24 cellular contexts compared by ENCODE assay signal in genomic region chr10:126233721-126234120, GRCh38.
"Had no signal": no experiment of that assay in that cellular context is flagged by ENCODE, and none has a peak within 500 bp of the region (broad histone marks: within the 10 kb centered on the region; RNA-seq: fewer than 3 reads in every experiment).

No MANE protein-coding gene starts in this region.

- H3K27ac ChIP-seq: breast epithelium, KMS-11, PC-9 had no signal

- H3K9me3 ChIP-seq: breast epithelium had no signal

- H3K27me3 ChIP-seq: breast epithelium had no signal

- H2AFZ ChIP-seq: PC-9 had no signal

- ATAC-seq: activated CD8-positive, alpha-beta T cell treated with anti-CD3 and anti-CD28 coated beads, Interleukin-2, amount 10 ng/mL, durations not matched to agents 7 days and 5 days; T-helper 17 cell; WTC11 had no signal

- H3K4me3 ChIP-seq: breast epithelium, PC-9 had no signal

- H3K36me3 Mint-ChIP-seq: activated naive CD8-positive, alpha-beta T cell treated with anti-CD3 and anti-CD28 coated beads for 36 hours; WTC11 had no signal

- H3K4me3 Mint-ChIP-seq: activated CD8-positive, alpha-beta T cell treated with anti-CD3 and anti-CD28 coated beads, Interleukin-2, amount 10 ng/mL, durations not matched to agents 7 days and 5 days; activated naive CD8-positive, alpha-beta T cell treated with anti-CD3 and anti-CD28 coated beads for 36 hours; activated T-helper 1 cell treated with anti-CD3 and anti-CD28 coated beads, Interleukin-12 subunit alpha, Interleukin-12 subunit beta, Interleukin-2, Interleukin-4 antibody, amounts not matched to agents 30 ng/mL and 10 ng/mL and 1 ng/mL, durations not matched to agents 14 hours and 24 hours and 36 hours; T-helper 17 cell; WTC11 had no signal

- H3K4me1 ChIP-seq: breast epithelium had no signal

- H3K27me3 Mint-ChIP-seq: T-helper 17 cell had no signal

- H3K9me3 Mint-ChIP-seq: WTC11 had no signal

- H3K4me1 Mint-ChIP-seq: activated naive CD8-positive, alpha-beta T cell treated with anti-CD3 and anti-CD28 coated beads for 36 hours had no signal

- H3K36me3 ChIP-seq: breast epithelium had no signal

- H3K4me2 ChIP-seq: KMS-11, PC-9 had no signal

- DNase-seq: activated CD4-positive, alpha-beta T cell treated with anti-CD3 and anti-CD28 coated beads for 48 hours; activated CD4-positive, alpha-beta T cell treated with anti-CD3 and anti-CD28 coated beads, Interleukin-2, amount 50 U/mL, for 4 hours; activated CD4-positive, CD25-positive, alpha-beta regulatory T cell treated with anti-CD3 and anti-CD28 coated beads, Interleukin-2, amount 50 U/mL, for 72 hours; activated CD8-positive, alpha-beta memory T cell treated with anti-CD3 and anti-CD28 coated beads, Interleukin-2, amount 50 U/mL, for 48 hours; activated CD8-positive, alpha-beta T cell treated with anti-CD3 and anti-CD28 coated beads, Interleukin-2, amount 10 ng/mL, durations not matched to agents 7 days and 5 days; activated effector memory CD4-positive, alpha-beta T cell treated with Interleukin-2 at 50 U/mL for 16 hours; activated naive CD4-positive, alpha-beta T cell treated with Interleukin-2 at 50 U/mL for 16 hours; activated naive CD8-positive, alpha-beta T cell treated with anti-CD3 and anti-CD28 coated beads for 36 hours; activated T-cell treated with anti-CD3 and anti-CD28 coated beads, Interleukin-2, amount 50 U/mL, for 1 hour; anterior cingulate cortex; caudate nucleus; NCI-H1092; NCI-H1694 treated with DMSO at 0.1 percent for 48 hours; NCI-H2029 treated with DMSO at 0.1 percent for 48 hours; NCI-H446; NCI-H526; PC-9; SHP77 treated with DMSO at 0.1 percent for 48 hours; T-helper 17 cell; T-helper 9 cell had no signal

- H3K27ac Mint-ChIP-seq: activated CD8-positive, alpha-beta T cell treated with anti-CD3 and anti-CD28 coated beads, Interleukin-2, amount 10 ng/mL, durations not matched to agents 7 days and 5 days; activated T-helper 1 cell treated with anti-CD3 and anti-CD28 coated beads, Interleukin-12 subunit alpha, Interleukin-12 subunit beta, Interleukin-2, Interleukin-4 antibody, amounts not matched to agents 30 ng/mL and 10 ng/mL and 1 ng/mL, durations not matched to agents 14 hours and 24 hours and 36 hours; T-helper 17 cell; WTC11 had no signal
